35 cellular contexts compared by ENCODE assay signal in the genomic region with DNA sequence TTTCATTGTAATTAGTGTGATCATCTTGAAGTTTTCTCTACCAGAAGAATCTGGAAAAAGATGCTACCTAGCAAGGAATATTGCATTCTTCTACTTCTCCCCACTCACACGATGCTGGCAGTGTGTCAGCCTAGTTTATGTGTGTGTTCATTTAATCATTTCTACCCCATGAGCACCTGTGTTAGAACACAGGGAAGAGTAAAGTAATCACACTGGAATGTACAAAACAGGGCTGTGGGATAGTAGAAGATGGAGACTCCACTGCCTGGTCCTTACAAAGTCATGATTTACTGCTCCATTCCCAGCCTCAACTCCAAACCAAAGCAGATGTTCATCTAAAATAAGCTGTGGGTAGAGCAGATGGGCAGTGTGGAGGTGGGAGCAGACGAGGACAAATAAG. TPM values are rescaled to one million over a fixed set of nuclear protein-coding genes. Genes with fewer than 3 reads are reported as not detected.
"Had no signal": no experiment of that assay in that cellular context is flagged by ENCODE, and none has a peak within 500 bp of the region (broad histone marks: within the 10 kb centered on the region; RNA-seq: fewer than 3 reads in every experiment).

No MANE protein-coding gene starts in this region.

- H3K27me3 Mint-ChIP-seq: activated CD4-positive, alpha-beta memory T cell treated with anti-CD3 and anti-CD28 coated beads, Interleukin-2, amount 10 ng/mL, durations not matched to agents 7 days and 5 days; activated CD8-positive, alpha-beta memory T cell treated with anti-CD3 and anti-CD28 coated beads, Interleukin-2, amount 10 ng/mL, durations not matched to agents 7 days and 5 days; activated naive CD8-positive, alpha-beta T cell treated with anti-CD3 and anti-CD28 coated beads for 36 hours; activated T-helper 17 cell treated with anti-CD3 and anti-CD28 coated beads, Interleukin-2, amount 50 U/mL, for 72 hours had no signal

- H3K27me3 ChIP-seq: ascending aorta, MG63, SJCRH30 had no signal

- DNase-seq: activated CD4-positive, alpha-beta memory T cell treated with anti-CD3 and anti-CD28 coated beads, Interleukin-2, amount 10 ng/mL, durations not matched to agents 7 days and 5 days; activated CD4-positive, alpha-beta T cell treated with anti-CD3 and anti-CD28 coated beads for 1 hour; activated CD4-positive, alpha-beta T cell treated with anti-CD3 and anti-CD28 coated beads for 48 hours; activated CD4-positive, CD25-positive, alpha-beta regulatory T cell; activated CD8-positive, alpha-beta memory T cell treated with anti-CD3 and anti-CD28 coated beads for 24 hours; activated CD8-positive, alpha-beta memory T cell treated with anti-CD3 and anti-CD28 coated beads, Interleukin-2, amount 50 U/mL, for 48 hours; activated effector memory CD4-positive, alpha-beta T cell treated with anti-CD3 and anti-CD28 coated beads, Interleukin-2, amount 50 U/mL, for 16 hours; activated naive CD4-positive, alpha-beta T cell; activated naive CD4-positive, alpha-beta T cell treated with anti-CD3 and anti-CD28 coated beads, Interleukin-2, amount 50 U/mL, for 16 hours; activated naive CD8-positive, alpha-beta T cell treated with anti-CD3 and anti-CD28 coated beads for 36 hours; activated T-cell treated with anti-CD3 and anti-CD28 coated beads, Interleukin-2, amount 50 U/mL, for 1 hour; activated T-cell treated with anti-CD3 and anti-CD28 coated beads, Interleukin-2, amount 50 U/mL, for 72 hours; amygdala; cerebellar nuclear complex; Karpas-422; MG63; NCI-H1048; NCI-H1105 treated with DMSO at 0.1 percent for 48 hours; NCI-H1436; NCI-H1694; NCI-H2029; NCI-H345; NCI-H510A; NCI-H526; NCI-H748 treated with DMSO at 0.1 percent for 48 hours; NK-92 treated with Interleukin-12 subunit alpha and Interleukin-12 subunit beta, amount 100 ng/mL, for 24 hours; SHP77; SJCRH30; T1000; WERI-Rb-1 had no signal

- H3K36me3 ChIP-seq: ascending aorta, MG63, SJCRH30, WERI-Rb-1 had no signal

- H3K36me3 Mint-ChIP-seq: activated CD8-positive, alpha-beta memory T cell treated with anti-CD3 and anti-CD28 coated beads, Interleukin-2, amount 10 ng/mL, durations not matched to agents 7 days and 5 days; activated naive CD8-positive, alpha-beta T cell treated with anti-CD3 and anti-CD28 coated beads for 36 hours had no signal

- H3K4me3 Mint-ChIP-seq: activated CD4-positive, alpha-beta memory T cell treated with anti-CD3 and anti-CD28 coated beads, Interleukin-2, amount 10 ng/mL, durations not matched to agents 7 days and 5 days; activated CD8-positive, alpha-beta memory T cell treated with anti-CD3 and anti-CD28 coated beads, Interleukin-2, amount 10 ng/mL, durations not matched to agents 7 days and 5 days; activated naive CD8-positive, alpha-beta T cell treated with anti-CD3 and anti-CD28 coated beads for 36 hours; activated T-cell treated with anti-CD3 and anti-CD28 coated beads, Interleukin-2, amount 50 U/mL, for 72 hours; activated T-helper 17 cell treated with anti-CD3 and anti-CD28 coated beads, Interleukin-2, amount 50 U/mL, for 72 hours had no signal

- H3K27ac Mint-ChIP-seq: activated CD4-positive, alpha-beta memory T cell treated with anti-CD3 and anti-CD28 coated beads, Interleukin-2, amount 10 ng/mL, durations not matched to agents 7 days and 5 days; activated CD8-positive, alpha-beta memory T cell treated with anti-CD3 and anti-CD28 coated beads, Interleukin-2, amount 10 ng/mL, durations not matched to agents 7 days and 5 days; activated naive CD8-positive, alpha-beta T cell treated with anti-CD3 and anti-CD28 coated beads for 36 hours; activated T-cell treated with anti-CD3 and anti-CD28 coated beads, Interleukin-2, amount 50 U/mL, for 72 hours; activated T-helper 17 cell treated with anti-CD3 and anti-CD28 coated beads, Interleukin-2, amount 50 U/mL, for 72 hours had no signal

- H3K4me1 ChIP-seq: ascending aorta, SJCRH30 had no signal

- H3K9me3 Mint-ChIP-seq: activated CD4-positive, alpha-beta memory T cell treated with anti-CD3 and anti-CD28 coated beads, Interleukin-2, amount 10 ng/mL, durations not matched to agents 7 days and 5 days; activated naive CD8-positive, alpha-beta T cell treated with anti-CD3 and anti-CD28 coated beads for 36 hours; activated T-cell treated with anti-CD3 and anti-CD28 coated beads, Interleukin-2, amount 50 U/mL, for 72 hours; activated T-helper 17 cell treated with anti-CD3 and anti-CD28 coated beads, Interleukin-2, amount 50 U/mL, for 72 hours had no signal

- H3K9me3 ChIP-seq: ascending aorta, MG63, SJCRH30 had no signal

- H3K4me1 Mint-ChIP-seq: activated CD4-positive, alpha-beta memory T cell treated with anti-CD3 and anti-CD28 coated beads, Interleukin-2, amount 10 ng/mL, durations not matched to agents 7 days and 5 days; activated CD8-positive, alpha-beta memory T cell treated with anti-CD3 and anti-CD28 coated beads, Interleukin-2, amount 10 ng/mL, durations not matched to agents 7 days and 5 days; activated naive CD8-positive, alpha-beta T cell treated with anti-CD3 and anti-CD28 coated beads for 36 hours; activated T-helper 17 cell treated with anti-CD3 and anti-CD28 coated beads, Interleukin-2, amount 50 U/mL, for 72 hours had no signal

- ATAC-seq: activated CD8-positive, alpha-beta memory T cell treated with anti-CD3 and anti-CD28 coated beads, Interleukin-2, amount 10 ng/mL, durations not matched to agents 7 days and 5 days; activated T-cell treated with anti-CD3 and anti-CD28 coated beads, Interleukin-2, amount 50 U/mL, for 72 hours; activated T-helper 17 cell treated with anti-CD3 and anti-CD28 coated beads, Interleukin-2, amount 50 U/mL, for 72 hours; Panc1 had no signal

- H3K27ac ChIP-seq: ascending aorta, SJCRH30, SK-N-MC, WERI-Rb-1 had no signal

- H3K4me3 ChIP-seq: ascending aorta, MG63, SJCRH30, SK-N-MC had no signal

RNA-seq across cellular contexts. Expression of gene RGCC, which starts 47.7 kb away (rescaled TPM):
- total RNA-seq: SJCRH30 had no signal
